In genomic region chr1:222543817-222544216, GRCh38 we compare ENCODE assay signal across 18 cellular contexts. TPM values are rescaled to one million over a fixed set of nuclear protein-coding genes. Genes with fewer than 3 reads are reported as not detected.
DNase-seq lines count a peak whose midpoint lies in the region; ATAC-seq, FAIRE-seq and TF ChIP-seq lines count a peak whose summit lies in the region.
"Had no signal": no experiment of that assay in that cellular context is flagged by ENCODE, and none has a peak within 500 bp of the region (broad histone marks: within the 10 kb centered on the region; RNA-seq: fewer than 3 reads in every experiment).

No MANE protein-coding gene starts in this region.

- no peak overlapping the region for H3K56ac ChIP-seq in H1 (replicated peaks; ENCODE audit: insufficient read length, low read depth, low read length)

- H3K14ac ChIP-seq in H1 (ENCODE audit: insufficient read length), result no peak overlapping the region

- no peak overlapping the region for H3K4ac ChIP-seq in H1 (replicated peaks; ENCODE audit: insufficient read length, low read depth, low read length)

- H3K4me1 Mint-ChIP-seq in GM23338, result peaks cover 10% of the 10 kb centered on the region
- H3K4me1 Mint-ChIP-seq in HFFc6 (ENCODE audit: low read depth), result peaks cover 37% of the 10 kb centered on the region

- H3K27ac Mint-ChIP-seq in GM23338, result peak overlapping the region; percentile 14; the same call in 1 of the 2 replicates
- H3K27ac Mint-ChIP-seq in HFFc6, result no peak overlapping the region
- H3K27ac Mint-ChIP-seq: CD4-positive, CD25-positive, alpha-beta regulatory T cell had no signal

- H3K4me1 ChIP-seq in GM23338 (ENCODE audit: insufficient read depth), result peaks cover 3% of the 10 kb centered on the region; the same call in 1 of the 2 replicates
- no peaks in the 10 kb centered on the region; a peak in 1 of 7 replicates for H3K4me1 ChIP-seq in H1 (replicated peaks in 1 of 4; ENCODE audit: control insufficient read depth in 3 of 4, insufficient read depth in 4 of 4, low read length in 3 of 4)
- H3K4me1 ChIP-seq in mucosa of descending colon (ENCODE audit: low read depth), result peaks cover 4% of the 10 kb centered on the region
- H3K4me1 ChIP-seq: Caco-2 had no signal

- H3K4me3 ChIP-seq in GM23338, result no peak overlapping the region
- no peak overlapping the region for H3K4me3 ChIP-seq in H1 (ENCODE audit: extremely low read depth in 1 of 4, insufficient read depth in 2 of 4, low read depth in 3 of 4, low read length in 4 of 4)
- H3K4me3 ChIP-seq in mucosa of descending colon, result no peak overlapping the region
- H3K4me3 ChIP-seq: MG63 had no signal

- H3K4me2 ChIP-seq in GM23338, result no peak overlapping the region
- H3K4me2 ChIP-seq in H1 (ENCODE audit: insufficient read depth in 1 of 2, low read depth in 2 of 2, low read length in 2 of 2), result no peak overlapping the region

- CTCF ChIA-PET in H1 (lab: Charles Lee; ENCODE audit: partially characterized antibody), result interaction anchor here (0.6 to 1.5 kb wide), 6 partner anchors 9 to 289 kb away, joined by 3 to 4 read pairs (median 3); no protein-coding TSS in a partner anchor

- no peak overlapping the region for H4K91ac ChIP-seq in H1 (replicated peaks; ENCODE audit: insufficient read length, low read length)

- TF ChIP-seq EP300 in H1 (IDR thresholded peaks at IDR 0.05; ENCODE audit: borderline replicate concordance in 1 of 2, low read depth in 2 of 2, low read length in 2 of 2), result no peak

- H3K36me3 Mint-ChIP-seq in GM23338 (ENCODE audit: low read depth) (no peaks in the 10 kb centered on the region; the same call in 2 of the 3 replicates), HFFc6 (ENCODE audit: low read depth) (peaks cover 4% of the 10 kb centered on the region; the same call in 1 of the 2 replicates)

- no peaks in the 10 kb centered on the region for H4K20me1 ChIP-seq in GM23338 (replicated peaks; ENCODE audit: insufficient read depth)
- H4K20me1 ChIP-seq in H1 (replicated peaks in 1 of 2; ENCODE audit: control insufficient read depth in 1 of 2, insufficient read depth in 2 of 2, low read length in 2 of 2), result no peaks in the 10 kb centered on the region

- peak; percentile 56 for DNase-seq in GM23338 (ENCODE audit: low spot score)
- DNase-seq in NCI-H146 (lab: John Stamatoyannopoulos, UW), result peak; percentile 42
- DNase-seq in H1 (ENCODE audit: low read depth in 1 of 2, low spot score in 2 of 2), result peak in 1 of 2 experiments; percentile 50
- DNase-seq in mucosa of descending colon, result no peak
- no peak for DNase-seq in NCI-H2171 (lab: John Stamatoyannopoulos, UW)
- DNase-seq in EL, result no peak
- no peak for DNase-seq in HFFc6
- DNase-seq: ACHN; CD4-positive, CD25-positive, alpha-beta regulatory T cell; DMS153; MG63; NCI-H1092 treated with DMSO at 0.1 percent for 48 hours; NCI-H187 treated with DMSO at 0.1 percent for 48 hours; NCI-H2171 treated with DMSO at 0.1 percent for 48 hours; NCI-H446 treated with DMSO at 0.1 percent for 48 hours; NK-92 treated with Interleukin-12 subunit alpha and Interleukin-12 subunit beta, amount 100 ng/mL, for 24 hours had no signal

- no peaks in the 10 kb centered on the region for H3F3A ChIP-seq in GM23338 (replicated peaks; ENCODE audit: low read depth)

- H2BK15ac ChIP-seq in H1 (ENCODE audit: low read length), result no peak overlapping the region

- H2BK20ac ChIP-seq in H1 (ENCODE audit: low read length), result no peak overlapping the region

- no peak for TF ChIP-seq POLR2A in H1 (IDR thresholded peaks at IDR 0.05; ENCODE audit: control extremely low read depth in 1 of 2, low read depth in 2 of 2, low read length in 2 of 2)

- H3K27ac ChIP-seq in GM23338 (ENCODE audit: low read depth) (no peak overlapping the region), H1 (ENCODE audit: low read depth, low read length) (no peak overlapping the region)
- H3K27ac ChIP-seq: RWPE1 had no signal

- 0 out of 2 replicates have a peak overlapping the region, but pooled peaks have one; percentile 23 for H2AFZ ChIP-seq in GM23338
- peak overlapping the region; percentile 51; the same call in 1 of the 2 replicates for H2AFZ ChIP-seq in H1 (ENCODE audit: low read length)

- WGBS in H1 (ENCODE audit: extremely low coverage in 1 of 2, insufficient coverage in 1 of 2, insufficient read length in 1 of 2, insufficient replicate concordance in 2 of 2, low coverage in 1 of 2, low lambda C conversion rate in 2 of 2, missing lambda C conversion rate in 1 of 2), 2 experiments, result 91% methylated on average over 20 of the region's 21 CpGs; no CpG with 5 or more reads in 1 of the 2 experiments

- H3K9me3 Mint-ChIP-seq in GM23338, result no peaks in the 10 kb centered on the region
- H3K9me3 Mint-ChIP-seq in HFFc6, result no peaks in the 10 kb centered on the region
- H3K9me3 Mint-ChIP-seq: CD4-positive, CD25-positive, alpha-beta regulatory T cell had no signal

- TF ChIP-seq CTCF in GM23338 (conservative IDR thresholded peaks at IDR 0.05; ENCODE audit: low read depth in 2 of 2) (peak; percentile 19 to 46; a peak in 2 of 4 replicates), H1 (IDR thresholded peaks at IDR 0.05; ENCODE audit: control extremely low read depth in 1 of 3, insufficient read depth in 1 of 3, low read depth in 1 of 3, low read length in 3 of 3) (peak in 1 of 3 experiments; percentile 38; a peak in 1 of 4 replicates), mucosa of descending colon (IDR thresholded peaks at IDR 0.05) (no peak), HFFc6 (IDR thresholded peaks at IDR 0.05) (no peak)

- POLR2A ChIA-PET in H1 (lab: Charles Lee; ENCODE audit: partially characterized antibody), result no interaction called here

- H3K9me2 ChIP-seq in GM23338 (ENCODE audit: insufficient read depth), result no peaks in the 10 kb centered on the region

- peak; percentile 43 for ATAC-seq in GM23338
- ATAC-seq in mucosa of descending colon, result peak; percentile 17

- H2BK120ac ChIP-seq in H1 (replicated peaks; ENCODE audit: low read depth, low read length), result no peak overlapping the region

- no peak overlapping the region; the same call in 1 of the 2 replicates for H4K8ac ChIP-seq in H1 (ENCODE audit: extremely low read depth, insufficient read depth, low read length)

- H3K9me3 ChIP-seq in H1 (ENCODE audit: insufficient read depth in 2 of 2, low read depth in 1 of 2, low read length in 1 of 2) (no peaks in the 10 kb centered on the region), mucosa of descending colon (no peaks in the 10 kb centered on the region)
- H3K9me3 ChIP-seq: Caco-2, MG63 had no signal

- H3K4me3 Mint-ChIP-seq in GM23338 (no peak overlapping the region), HFFc6 (no peak overlapping the region)
- H3K4me3 Mint-ChIP-seq: CD4-positive, CD25-positive, alpha-beta regulatory T cell had no signal

- H3K36me3 ChIP-seq in GM23338 (ENCODE audit: insufficient read depth) (no peaks in the 10 kb centered on the region), H1 (ENCODE audit: control insufficient read depth in 2 of 4, insufficient read depth in 4 of 4, low read length in 3 of 4) (no peaks in the 10 kb centered on the region), mucosa of descending colon (ENCODE audit: low read depth) (no peaks in the 10 kb centered on the region)
- H3K36me3 ChIP-seq: MG63 had no signal

- H3K27me3 Mint-ChIP-seq in GM23338 (ENCODE audit: insufficient read depth, low read depth, poor library complexity) (no peaks in the 10 kb centered on the region), HFFc6 (ENCODE audit: insufficient read depth) (peaks cover 4% of the 10 kb centered on the region; the same call in 1 of the 2 replicates)

- H3K79me2 ChIP-seq in GM23338 (replicated peaks; ENCODE audit: insufficient read depth) (no peaks in the 10 kb centered on the region), H1 (ENCODE audit: control insufficient read depth in 1 of 2, insufficient read depth in 2 of 2, low read length in 2 of 2) (no peaks in the 10 kb centered on the region)

- H2AK5ac ChIP-seq in H1 (ENCODE audit: low read depth, low read length), result no peak overlapping the region

- intact Hi-C loops in mucosa of descending colon (cut with DNase I, micrococcal nuclease), result no loop called here

- no peak overlapping the region for H3K23ac ChIP-seq in H1 (ENCODE audit: insufficient read length)

- peak in 1 of 2 experiments; percentile 5; a peak in 1 of 4 replicates for TF ChIP-seq RAD21 in H1 (IDR thresholded peaks at IDR 0.05 in 1 of 2, conservative IDR thresholded peaks at IDR 0.05 in 1 of 2; ENCODE audit: low read depth in 2 of 2, low read length in 2 of 2)

- H3K79me1 ChIP-seq in H1 (ENCODE audit: low read depth, low read length), result no peaks in the 10 kb centered on the region

- no peak overlapping the region for H3K18ac ChIP-seq in H1 (ENCODE audit: extremely low read depth, low read length)

- H3K23me2 ChIP-seq in H1 (ENCODE audit: low read depth, low read length), result no peaks in the 10 kb centered on the region

- H3K9ac ChIP-seq in H1 (replicated peaks in 1 of 4; ENCODE audit: extremely low read depth in 1 of 4, low read depth in 3 of 4, low read length in 3 of 4), result no peak overlapping the region

- FAIRE-seq in H1 (lab: Jason Lieb, UNC), result no peak

- H4K5ac ChIP-seq in H1 (ENCODE audit: insufficient read length, low read depth, low read length), result no peak overlapping the region

- no peaks in the 10 kb centered on the region for H3K27me3 ChIP-seq in GM23338 (ENCODE audit: insufficient read depth)
- no peaks in the 10 kb centered on the region for H3K27me3 ChIP-seq in H1 (replicated peaks in 1 of 4; ENCODE audit: control insufficient read depth in 3 of 4, extremely low read depth in 1 of 4, insufficient read depth in 3 of 4, low read length in 3 of 4)
- H3K27me3 ChIP-seq: MG63 had no signal

- H2BK5ac ChIP-seq in H1 (ENCODE audit: low read depth, low read length), result no peak overlapping the region

- no peak overlapping the region for H2BK12ac ChIP-seq in H1 (ENCODE audit: low read depth, low read length)

RNA-seq across cellular contexts. Expression of gene HHIPL2, which starts 4.1 kb away (rescaled TPM):
- 0.52 TPM in 1 of 2 replicates, not detected in the other for total RNA-seq in GM23338 (2014; rRNA removed; shearing (Covaris generic))
- polyA plus RNA-seq in GM23338 (2016; fragmentation: Nextera tagmentation; extraction: Ambion mirVana), result not detected in 2 replicates
- total RNA-seq in H1 (2021; fragmentation: NEBNext Ultra II Directional; extraction: Animal tissue kit (Norgen Biotek cat#: 25700)), result not detected in 2 replicates
- polyA plus RNA-seq in H1 (2011; rRNA removed), result 0.08 TPM in 2 replicates
- 0.12 TPM for polyA plus RNA-seq in H1 (2011; cell fraction: cytosol; rRNA removed)
- 0.67 TPM for polyA plus RNA-seq in H1 (2011; cell fraction: nucleus; rRNA removed)
- 0.17 to 0.31 TPM (median 0.29 TPM) in 3 of 4 replicates, not detected in the other for polyA plus RNA-seq in H1 (2012, experiment 1 of 2)
- polyA plus RNA-seq in H1 (2012, experiment 2 of 2), result not detected
- polyA plus RNA-seq in H1 (2013, experiment 1 of 2), result 0.24 TPM
- polyA plus RNA-seq in H1 (2013, experiment 2 of 2), result 0.06 TPM
- not detected in 2 replicates for polyA minus RNA-seq in H1 (2011; rRNA and poly(A)+ RNA removed)
- not detected for polyA minus RNA-seq in H1 (2011; cell fraction: cytosol; rRNA and poly(A)+ RNA removed)
- 1.7 TPM for polyA minus RNA-seq in H1 (2011; cell fraction: nucleus; rRNA and poly(A)+ RNA removed)
- total RNA-seq in mucosa of descending colon, result under 1 TPM in 2 of 3 donors, not detected in 1; 0.14 to 0.26 TPM
- total RNA-seq in HFFc6 (2021; fragmentation: NEBNext Ultra II Directional; extraction: Animal tissue kit (Norgen Biotek cat#: 25700)), result under 1 TPM in 3 of 6 experiments, not detected in 3; 0.07 to 0.45 (median 0.31) TPM
- total RNA-seq: CD4-positive, CD25-positive, alpha-beta regulatory T cell had no signal
- polyA plus RNA-seq: CD4-positive, CD25-positive, alpha-beta regulatory T cell had no signal

RNA-seq across cellular contexts. Expression of gene TAF1A, which starts 45.9 kb away (rescaled TPM):
- total RNA-seq in GM23338 (2014; rRNA removed; shearing (Covaris generic)), result 13.3 and 16.3 TPM in 2 replicates
- polyA plus RNA-seq in GM23338 (2016; fragmentation: Nextera tagmentation; extraction: Ambion mirVana), result 5.5 and 5.7 TPM in 2 replicates
- total RNA-seq in H1 (2021; fragmentation: NEBNext Ultra II Directional; extraction: Animal tissue kit (Norgen Biotek cat#: 25700)), result 15.9 and 16.7 TPM in 2 replicates
- 2.1 and 3.3 TPM in 2 replicates for polyA plus RNA-seq in H1 (2011; rRNA removed)
- polyA plus RNA-seq in H1 (2011; cell fraction: cytosol; rRNA removed), result 4.2 TPM
- polyA plus RNA-seq in H1 (2011; cell fraction: nucleus; rRNA removed), result 2.0 TPM
- 7.8 to 16.7 TPM (median 8.9 TPM) in 4 replicates for polyA plus RNA-seq in H1 (2012, experiment 1 of 2)
- 1.5 TPM for polyA plus RNA-seq in H1 (2012, experiment 2 of 2)
- 6.4 TPM for polyA plus RNA-seq in H1 (2013, experiment 1 of 2)
- 6.5 TPM for polyA plus RNA-seq in H1 (2013, experiment 2 of 2)
- polyA minus RNA-seq in H1 (2011; rRNA and poly(A)+ RNA removed), result 3.1 and 3.5 TPM in 2 replicates
- 8.3 TPM for polyA minus RNA-seq in H1 (2011; cell fraction: cytosol; rRNA and poly(A)+ RNA removed)
- 9.8 TPM for polyA minus RNA-seq in H1 (2011; cell fraction: nucleus; rRNA and poly(A)+ RNA removed)
- total RNA-seq in mucosa of descending colon, result 1 to 10 TPM; 4.7 to 6.6 (median 6.0) TPM
- 1 to 10 TPM; 5.3 to 7.1 (median 5.9) TPM for total RNA-seq in HFFc6 (2021; fragmentation: NEBNext Ultra II Directional; extraction: Animal tissue kit (Norgen Biotek cat#: 25700))

Comparison
In these comparisons a context has a peak if more than half of its experiments do, and no peak if none do; other contexts are left out.
1. DNase-seq: peak in GM23338 (single experiment) and NCI-H146 (single experiment); none in mucosa of descending colon (0 of 3), NCI-H2171 (single experiment), EL (single experiment) and HFFc6 (single experiment).
2. CTCF ChIP-seq: peak in GM23338 (2 of 2); none in mucosa of descending colon (single experiment) and HFFc6 (single experiment).